9 cellular contexts compared by ENCODE assay signal in the genomic region with DNA sequence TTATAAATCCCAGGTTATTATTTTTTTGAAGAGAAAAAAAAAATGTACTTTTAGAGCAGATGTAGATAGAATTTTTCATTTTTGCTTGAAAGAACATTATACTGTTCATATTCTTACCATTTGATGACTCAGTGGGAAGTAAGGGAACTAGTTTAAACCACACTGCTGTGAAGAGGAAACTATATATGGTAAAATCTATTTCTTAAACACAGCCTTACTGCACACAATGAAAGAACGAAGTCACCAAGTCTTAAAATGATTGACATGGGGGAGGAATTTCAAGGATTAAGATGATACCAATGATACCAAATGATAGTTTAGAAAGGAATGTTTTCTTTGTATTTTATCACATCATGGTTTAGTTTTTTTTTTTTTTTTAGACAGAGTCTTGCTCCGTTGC. TPM values are rescaled to one million over a fixed set of nuclear protein-coding genes. Genes with fewer than 3 reads are reported as not detected.
A peak's percentile ranks its signal among the peaks of the same experiment; 100 is the strongest.
DNase-seq lines count a peak whose midpoint lies in the region; ATAC-seq and TF ChIP-seq lines count a peak whose summit lies in the region.
"Had no signal": no experiment of that assay in that cellular context is flagged by ENCODE, and none has a peak within 500 bp of the region (broad histone marks: within the 10 kb centered on the region; RNA-seq: fewer than 3 reads in every experiment).

No MANE protein-coding gene starts in this region.

- H3K27me3 ChIP-seq in kidney epithelial cell (ENCODE audit: control insufficient read depth, insufficient read depth, low read length) (no peaks in the 10 kb centered on the region), MG63 (no peaks in the 10 kb centered on the region)
- H3K27me3 ChIP-seq: adrenal gland had no signal

- ATAC-seq in HG03060 (IDR thresholded peaks at IDR 0.05; ENCODE audit: low read depth, unreplicated experiment) (peak; percentile 39), GM18870 (IDR thresholded peaks at IDR 0.05; ENCODE audit: unreplicated experiment) (no peak)
- ATAC-seq in activated CD8-positive, alpha-beta T cell treated with anti-CD3 and anti-CD28 coated beads for 36 hours: peak; percentile 57

- H3K36me3 Mint-ChIP-seq in CD14-positive monocyte: peaks cover 17 to 44% of the 10 kb centered on the region in 2 donors
- peaks cover 30% of the 10 kb centered on the region for H3K36me3 Mint-ChIP-seq in activated CD8-positive, alpha-beta T cell treated with anti-CD3 and anti-CD28 coated beads for 36 hours (ENCODE audit: low read depth)

- DNase-seq in CD14-positive monocyte (ENCODE audit: low spot score) (no peak), kidney epithelial cell (ENCODE audit: low read depth) (peak; percentile 42), SW 1271 (lab: John Stamatoyannopoulos, UW) (no peak), MG63 (no peak), 8988T (no peak)
- DNase-seq in activated CD8-positive, alpha-beta T cell treated with anti-CD3 and anti-CD28 coated beads for 36 hours: no peak
- DNase-seq: adrenal gland had no signal

- CTCF ChIA-PET in activated CD8-positive, alpha-beta T cell treated with anti-CD3 and anti-CD28 coated beads for 36 hours (lab: Charles Lee): no interaction called here

- intact Hi-C loops in CD14-positive monocyte (cut with micrococcal nuclease): no loop called here
- intact Hi-C loops in activated CD8-positive, alpha-beta T cell treated with anti-CD3 and anti-CD28 coated beads for 36 hours (cut with micrococcal nuclease): no loop called here

- H3K4me3 ChIP-seq in kidney epithelial cell (ENCODE audit: low read depth, low read length): no peak overlapping the region
- H3K4me3 ChIP-seq in MG63: no peak overlapping the region
- H3K4me3 ChIP-seq: adrenal gland had no signal

- peaks cover 0 to 2% (median 0%) of the 10 kb centered on the region in 7 donors for H3K9me3 Mint-ChIP-seq in CD14-positive monocyte
- H3K9me3 Mint-ChIP-seq in activated CD8-positive, alpha-beta T cell treated with anti-CD3 and anti-CD28 coated beads for 36 hours: no peaks in the 10 kb centered on the region

- H3K36me3 ChIP-seq in kidney epithelial cell (ENCODE audit: control insufficient read depth, insufficient read depth, low read length) (no peaks in the 10 kb centered on the region), MG63 (peaks cover 52% of the 10 kb centered on the region)
- H3K36me3 ChIP-seq: adrenal gland had no signal

- no peak for TF ChIP-seq CTCF in CD14-positive monocyte (IDR thresholded peaks at IDR 0.05)
- TF ChIP-seq CTCF in activated CD8-positive, alpha-beta T cell treated with anti-CD3 and anti-CD28 coated beads for 36 hours (IDR thresholded peaks at IDR 0.05): no peak
- no peak for TF ChIP-seq CTCF in kidney epithelial cell (IDR thresholded peaks at IDR 0.05; ENCODE audit: insufficient read depth, low read length, poor library complexity, severe bottlenecking)

- no peaks in the 10 kb centered on the region for H3K9me3 ChIP-seq in MG63
- H3K9me3 ChIP-seq: adrenal gland had no signal

- peak overlapping the region; percentile 7 to 37 for H3K4me3 Mint-ChIP-seq in CD14-positive monocyte
- peak overlapping the region; percentile 61 for H3K4me3 Mint-ChIP-seq in activated CD8-positive, alpha-beta T cell treated with anti-CD3 and anti-CD28 coated beads for 36 hours

- H3K27me3 Mint-ChIP-seq in CD14-positive monocyte (ENCODE audit: low read depth in 3 of 3): peaks cover 0 to 4% (median 0%) of the 10 kb centered on the region in 3 donors
- H3K27me3 Mint-ChIP-seq in activated CD8-positive, alpha-beta T cell treated with anti-CD3 and anti-CD28 coated beads for 36 hours: no peaks in the 10 kb centered on the region

- H3K4me1 Mint-ChIP-seq in CD14-positive monocyte: peaks cover 51% of the 10 kb centered on the region
- H3K4me1 Mint-ChIP-seq in activated CD8-positive, alpha-beta T cell treated with anti-CD3 and anti-CD28 coated beads for 36 hours (ENCODE audit: low read depth): peaks cover 47% of the 10 kb centered on the region

- H3K27ac Mint-ChIP-seq in CD14-positive monocyte: peak overlapping the region; percentile 82 to 94 (median 89)
- H3K27ac Mint-ChIP-seq in activated CD8-positive, alpha-beta T cell treated with anti-CD3 and anti-CD28 coated beads for 36 hours: peak overlapping the region; percentile 96

- POLR2A ChIA-PET in activated CD8-positive, alpha-beta T cell treated with anti-CD3 and anti-CD28 coated beads for 36 hours (lab: Charles Lee): no interaction called here

RNA-seq across cellular contexts. Expression of gene ACTR2, which starts 5.0 kb away (rescaled TPM):
- 100 to 1,000 TPM; 342 to 560 TPM for polyA plus RNA-seq in CD14-positive monocyte
- total RNA-seq in activated CD8-positive, alpha-beta T cell treated with anti-CD3 and anti-CD28 coated beads for 36 hours: 100 to 1,000 TPM; 331 to 341 TPM
- total RNA-seq in kidney epithelial cell: 126 and 139 TPM in 2 replicates
- total RNA-seq in MG63 (2014; rRNA removed; shearing (Covaris generic); ENCODE audit: low replicate concordance): 26.9 and 29.4 TPM in 2 replicates
